In the genomic region with DNA sequence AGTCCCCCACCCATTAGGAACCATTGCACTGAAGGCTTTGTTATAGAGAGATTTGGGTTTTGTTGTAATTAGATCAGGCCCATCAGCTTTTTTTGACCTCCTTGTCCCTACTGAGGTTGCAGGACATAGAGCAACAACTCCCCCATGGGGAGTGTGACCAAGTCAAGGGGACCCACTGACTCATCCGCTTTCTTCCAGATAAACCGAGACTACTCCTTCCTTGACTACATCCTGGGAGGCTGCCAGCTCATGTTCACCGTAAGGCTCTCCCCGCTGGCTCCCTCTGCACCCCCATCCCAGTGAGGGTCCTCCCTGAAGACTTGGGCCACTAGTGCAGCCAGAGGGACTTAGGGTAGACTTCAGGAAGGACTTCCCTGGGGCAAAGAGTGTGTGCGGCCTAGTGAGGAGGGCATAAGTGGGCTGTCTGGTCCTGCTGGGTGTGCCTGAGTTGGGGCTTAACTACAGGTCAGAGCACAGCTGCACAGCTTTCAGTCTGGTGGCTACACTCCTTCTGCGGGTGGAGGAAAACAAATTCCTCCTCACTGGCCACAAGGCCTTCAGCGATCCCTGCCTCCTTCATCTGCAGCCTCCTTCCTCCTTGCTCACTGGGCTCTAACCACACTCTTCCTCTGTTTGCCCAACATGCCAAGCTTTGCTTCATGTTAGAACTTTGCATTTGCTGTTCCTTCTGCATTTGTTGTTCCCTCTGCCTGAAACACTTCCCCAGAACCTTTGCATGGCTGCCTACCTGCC, we compare ENCODE assay signal across 14 cellular contexts. TPM values are rescaled to one million over a fixed set of nuclear protein-coding genes. Genes with fewer than 3 reads are reported as not detected.
DNase-seq lines count a peak whose midpoint lies in the region; ATAC-seq lines count a peak whose summit lies in the region.
"Had no signal": no experiment of that assay in that cellular context is flagged by ENCODE, and none has a peak within 500 bp of the region (broad histone marks: within the 10 kb centered on the region; RNA-seq: fewer than 3 reads in every experiment).

No MANE protein-coding gene starts in this region.

- H3K9ac ChIP-seq in neuronal stem cell (ENCODE audit: low read depth, low read length, poor library complexity): peak overlapping the region; percentile 7
- H3K9ac ChIP-seq: parathyroid adenoma had no signal

- peak overlapping the region; percentile 0 for H2AK5ac ChIP-seq in neuronal stem cell (ENCODE audit: low read depth, low read length)

- H3K27me3 ChIP-seq in neuronal stem cell (ENCODE audit: control insufficient read depth in 3 of 3, insufficient read depth in 3 of 3, low read depth in 1 of 3, low read length in 3 of 3): no peaks in the 10 kb centered on the region
- H3K27me3 ChIP-seq: tibial nerve had no signal

- H2BK120ac ChIP-seq in neuronal stem cell (ENCODE audit: low read depth, low read length): no peak overlapping the region

- no peaks in the 10 kb centered on the region for H3K27me3 Mint-ChIP-seq in activated CD4-positive, alpha-beta memory T cell treated with anti-CD3 and anti-CD28 coated beads for 36 hours
- H3K27me3 Mint-ChIP-seq in activated CD4-positive, alpha-beta memory T cell treated with anti-CD3 and anti-CD28 coated beads, Interleukin-2, amount 10 ng/mL, durations not matched to agents 7 days and 5 days: no peaks in the 10 kb centered on the region

- H2BK12ac ChIP-seq in neuronal stem cell (ENCODE audit: low read length): peak overlapping the region; percentile 36

- no peak overlapping the region for H3K23ac ChIP-seq in neuronal stem cell (ENCODE audit: low read depth, low read length, poor library complexity)

- H3K36me3 ChIP-seq in neuronal stem cell (replicated peaks in 1 of 2; ENCODE audit: control insufficient read depth in 2 of 2, insufficient read depth in 2 of 2, low read length in 2 of 2): peaks cover 7 to 75% of the 10 kb centered on the region in 2 donors

- H3K36me3 Mint-ChIP-seq in activated CD4-positive, alpha-beta memory T cell treated with anti-CD3 and anti-CD28 coated beads for 36 hours: no peaks in the 10 kb centered on the region
- no peaks in the 10 kb centered on the region for H3K36me3 Mint-ChIP-seq in activated CD4-positive, alpha-beta memory T cell treated with anti-CD3 and anti-CD28 coated beads, Interleukin-2, amount 10 ng/mL, durations not matched to agents 7 days and 5 days (ENCODE audit: low read depth)

- peaks cover 39% of the 10 kb centered on the region for H3K4me1 Mint-ChIP-seq in activated CD4-positive, alpha-beta memory T cell treated with anti-CD3 and anti-CD28 coated beads for 36 hours (ENCODE audit: low read depth)
- peaks cover 40% of the 10 kb centered on the region for H3K4me1 Mint-ChIP-seq in activated CD4-positive, alpha-beta memory T cell treated with anti-CD3 and anti-CD28 coated beads, Interleukin-2, amount 10 ng/mL, durations not matched to agents 7 days and 5 days

- H3K4me2 ChIP-seq in neuronal stem cell (ENCODE audit: insufficient read depth, low read length, poor library complexity, severe bottlenecking): no peak overlapping the region

- peak overlapping the region; percentile 44 for H3K27ac Mint-ChIP-seq in activated CD4-positive, alpha-beta memory T cell treated with anti-CD3 and anti-CD28 coated beads for 36 hours
- no peak overlapping the region for H3K27ac Mint-ChIP-seq in activated CD4-positive, alpha-beta memory T cell treated with anti-CD3 and anti-CD28 coated beads, Interleukin-2, amount 10 ng/mL, durations not matched to agents 7 days and 5 days

- H4K8ac ChIP-seq in neuronal stem cell (ENCODE audit: low read depth, low read length): no peak overlapping the region

- H2BK5ac ChIP-seq in neuronal stem cell (ENCODE audit: low read length): no peak overlapping the region

- peak overlapping the region; percentile 70 for H3K18ac ChIP-seq in neuronal stem cell (ENCODE audit: low read length)

- H4K91ac ChIP-seq in neuronal stem cell (ENCODE audit: low read depth, low read length, poor library complexity): no peak overlapping the region

- H2BK15ac ChIP-seq in neuronal stem cell (ENCODE audit: low read length): no peak overlapping the region

- no peaks in the 10 kb centered on the region for H3K79me1 ChIP-seq in neuronal stem cell (ENCODE audit: low read depth, low read length)

- peak overlapping the region; percentile 27 for H3K14ac ChIP-seq in neuronal stem cell (ENCODE audit: low read length)

- no peak overlapping the region for H3K4me3 Mint-ChIP-seq in activated CD4-positive, alpha-beta memory T cell treated with anti-CD3 and anti-CD28 coated beads for 36 hours
- no peak overlapping the region for H3K4me3 Mint-ChIP-seq in activated CD4-positive, alpha-beta memory T cell treated with anti-CD3 and anti-CD28 coated beads, Interleukin-2, amount 10 ng/mL, durations not matched to agents 7 days and 5 days

- POLR2A ChIA-PET in activated CD4-positive, alpha-beta memory T cell treated with anti-CD3 and anti-CD28 coated beads for 36 hours (lab: Charles Lee): no interaction called here
- POLR2A ChIA-PET in activated CD4-positive, alpha-beta memory T cell treated with anti-CD3 and anti-CD28 coated beads, Interleukin-2, amount 10 ng/mL, durations not matched to agents 7 days and 5 days (lab: Charles Lee): no interaction called here

- no peak overlapping the region for H3K4me3 ChIP-seq in neuronal stem cell (ENCODE audit: low read length in 2 of 2)
- H3K4me3 ChIP-seq: tibial nerve had no signal

- no peaks in the 10 kb centered on the region for H3K9me3 Mint-ChIP-seq in activated CD4-positive, alpha-beta memory T cell treated with anti-CD3 and anti-CD28 coated beads for 36 hours
- no peaks in the 10 kb centered on the region for H3K9me3 Mint-ChIP-seq in activated CD4-positive, alpha-beta memory T cell treated with anti-CD3 and anti-CD28 coated beads, Interleukin-2, amount 10 ng/mL, durations not matched to agents 7 days and 5 days

- peaks cover 0 to 2% of the 10 kb centered on the region in 2 donors for H3K9me3 ChIP-seq in neuronal stem cell (replicated peaks in 1 of 2; ENCODE audit: control insufficient read depth in 2 of 2, insufficient read depth in 1 of 2, low read depth in 1 of 2, low read length in 2 of 2)
- H3K9me3 ChIP-seq: tibial nerve had no signal

- peaks cover 0 to 14% of the 10 kb centered on the region in 2 donors for H3K4me1 ChIP-seq in neuronal stem cell (ENCODE audit: control insufficient read depth in 2 of 2, insufficient read depth in 1 of 2, low read depth in 1 of 2, low read length in 2 of 2)
- H3K4me1 ChIP-seq: parathyroid adenoma had no signal

- CTCF ChIA-PET in activated CD4-positive, alpha-beta memory T cell treated with anti-CD3 and anti-CD28 coated beads for 36 hours (lab: Charles Lee): interaction anchor here (1.0 to 1.7 kb wide), 2 partner anchors 30 to 39 kb away, joined by 3 read pairs; no protein-coding TSS in a partner anchor
- CTCF ChIA-PET in activated CD4-positive, alpha-beta memory T cell treated with anti-CD3 and anti-CD28 coated beads, Interleukin-2, amount 10 ng/mL, durations not matched to agents 7 days and 5 days (lab: Charles Lee): no interaction called here

- intact Hi-C loops in activated CD4-positive, alpha-beta memory T cell treated with anti-CD3 and anti-CD28 coated beads for 36 hours (cut with micrococcal nuclease): no loop called here

- no peak for ATAC-seq in GM18867 (IDR thresholded peaks at IDR 0.05; ENCODE audit: unreplicated experiment)

- DNase-seq in activated CD4-positive, alpha-beta memory T cell treated with anti-CD3 and anti-CD28 coated beads for 36 hours: no peak
- no peak for DNase-seq in activated CD4-positive, alpha-beta memory T cell treated with anti-CD3 and anti-CD28 coated beads, Interleukin-2, amount 10 ng/mL, durations not matched to agents 7 days and 5 days
- peak; percentile 61 for DNase-seq in MV-4-11 (lab: John Stamatoyannopoulos, UW)
- DNase-seq in amniotic epithelial cell (ENCODE audit: low read depth): peak; percentile 32
- DNase-seq in neuronal stem cell (ENCODE audit: low spot score): no peak
- DNase-seq in DMS 273 treated with DMSO at 0.1 percent for 48 hours (lab: John Stamatoyannopoulos, UW): no peak
- no peak for DNase-seq in HCEC 1CT
- DNase-seq: aorta, DMS153, mesendoderm, NCI-H1436 had no signal

- H2AFZ ChIP-seq in neuronal stem cell (ENCODE audit: low read length): no peak overlapping the region
- H2AFZ ChIP-seq: parathyroid adenoma had no signal

- H3K27ac ChIP-seq in neuronal stem cell (replicated peaks; ENCODE audit: low read length): no peak overlapping the region
- H3K27ac ChIP-seq: parathyroid adenoma had no signal

- no CpG with 5 or more reads among the region's 7 CpGs for WGBS in neuronal stem cell (ENCODE audit: extremely low coverage in 2 of 2, insufficient read length in 2 of 2, insufficient replicate concordance in 1 of 2), 2 donors

- no peak overlapping the region for H3K4ac ChIP-seq in neuronal stem cell (ENCODE audit: low read length)

RNA-seq across cellular contexts. Expression of gene CPNE2, which starts 31.0 kb away (rescaled TPM):
- total RNA-seq in activated CD4-positive, alpha-beta memory T cell treated with anti-CD3 and anti-CD28 coated beads for 36 hours: 1 to 10 TPM; 7.3 to 8.1 TPM
- total RNA-seq in activated CD4-positive, alpha-beta memory T cell treated with anti-CD3 and anti-CD28 coated beads, Interleukin-2, amount 10 ng/mL, durations not matched to agents 7 days and 5 days: 1 to 10 TPM; 4.6 to 4.8 TPM
- 60.5 TPM for polyA plus RNA-seq in neuronal stem cell (2013, experiment 1 of 2)
- polyA plus RNA-seq in neuronal stem cell (2013, experiment 2 of 2): 61.7 TPM

Comparison
In these comparisons a context has a peak if more than half of its experiments do, and no peak if none do; other contexts are left out.
1. DNase-seq: peak in MV-4-11 (single experiment) and amniotic epithelial cell (single experiment); none in activated CD4-positive, alpha-beta memory T cell treated with anti-CD3 and anti-CD28 coated beads for 36 hours (single experiment), activated CD4-positive, alpha-beta memory T cell treated with anti-CD3 and anti-CD28 coated beads, Interleukin-2, amount 10 ng/mL, durations not matched to agents 7 days and 5 days (single experiment), neuronal stem cell (single experiment), DMS 273 treated with DMSO at 0.1 percent for 48 hours (single experiment) and HCEC 1CT (single experiment).